19 cellular contexts compared by ENCODE assay signal in the genomic region with DNA sequence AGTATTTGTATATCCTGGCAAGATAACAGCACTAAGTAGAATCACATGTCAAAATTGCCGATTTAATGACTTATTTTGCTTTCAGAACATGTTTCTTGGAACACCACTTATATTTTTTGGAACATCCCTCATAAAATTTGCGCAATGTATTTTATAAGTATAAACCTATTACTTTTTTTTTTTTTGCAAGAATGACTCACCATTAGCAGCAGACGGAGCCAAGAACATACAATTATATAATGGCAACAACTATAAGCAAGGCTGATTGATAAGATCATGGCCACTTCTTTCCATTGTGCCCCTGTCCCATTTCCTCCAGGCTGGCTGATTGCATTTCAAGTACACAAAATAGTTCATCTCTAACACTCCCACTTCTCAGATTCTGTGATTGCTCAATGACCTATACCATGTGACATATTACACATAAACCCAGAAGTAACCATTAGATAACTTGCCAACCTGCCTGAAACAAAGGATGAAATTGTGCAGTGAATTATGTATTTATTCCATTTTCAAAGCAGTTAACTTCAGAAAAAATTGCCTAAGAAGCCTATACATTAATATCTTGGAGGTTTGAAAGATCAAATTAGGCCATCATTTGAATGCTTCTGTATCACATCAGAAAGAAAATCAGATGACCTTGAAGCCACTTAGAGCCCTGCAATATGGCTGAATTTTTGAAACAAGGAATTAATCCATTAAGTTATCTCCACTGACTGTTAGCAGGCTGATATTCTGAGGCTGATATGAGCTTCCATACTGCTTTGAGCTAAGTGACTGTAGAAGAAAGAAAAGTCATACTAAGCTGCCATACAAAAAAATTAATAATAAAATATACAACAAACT.
DNase-seq lines count a peak whose midpoint lies in the region; ATAC-seq, FAIRE-seq and TF ChIP-seq lines count a peak whose summit lies in the region.
"Had no signal": no experiment of that assay in that cellular context is flagged by ENCODE, and none has a peak within 500 bp of the region (broad histone marks: within the 10 kb centered on the region; RNA-seq: fewer than 3 reads in every experiment).

No MANE protein-coding gene starts in this region.

- no peak overlapping the region for H3K4me2 ChIP-seq in K562 (ENCODE audit: insufficient read depth, low read length)
- H3K4me2 ChIP-seq: KMS-11 had no signal

- H3K36me3 ChIP-seq in K562 (ENCODE audit: control insufficient read depth, insufficient read depth, low read length) (no peaks in the 10 kb centered on the region), pancreas (no peaks in the 10 kb centered on the region)
- H3K36me3 ChIP-seq: SJSA1 had no signal

- no peak overlapping the region for H2AFZ ChIP-seq in K562 (ENCODE audit: low read depth, low read length)

- no peaks in the 10 kb centered on the region for H3K79me2 ChIP-seq in K562 (ENCODE audit: control insufficient read depth, insufficient read depth, low read length)

- no peak for FAIRE-seq in K562 (lab: Jason Lieb, UNC)
- no peak for FAIRE-seq in pancreas (lab: Jason Lieb, UNC)
- FAIRE-seq: urothelium cell line had no signal

- POLR2A ChIA-PET in K562 (lab: Yijun Ruan, JAX), result no interaction called here

- in situ Hi-C loops in K562 (cut with MboI), result no loop called here
- in situ Hi-C loops in ACHN (cut with HindIII; ENCODE audit: low pct_ligation_motif_present, low pct_unique_long_range_greater_than_20kb, low sequenced_read_pairs), result no loop called here

- H3K9ac ChIP-seq in K562 (ENCODE audit: insufficient read depth in 1 of 2, low read depth in 2 of 2, low read length in 2 of 2), result no peak overlapping the region
- H3K9ac ChIP-seq: KMS-11 had no signal

- no peak overlapping the region for H3K27ac ChIP-seq in K562 (ENCODE audit: extremely low read depth, low read depth, low read length)
- no peak overlapping the region for H3K27ac ChIP-seq in foreskin keratinocyte
- no peak overlapping the region for H3K27ac ChIP-seq in pancreas
- H3K27ac ChIP-seq: KMS-11, SJSA1 had no signal

- intact Hi-C loops in K562 (cut with micrococcal nuclease), result no loop called here
- intact Hi-C loops in pancreas (cut with DNase I), result no loop called here

- H4K20me1 ChIP-seq in K562 (replicated peaks; ENCODE audit: control insufficient read depth, insufficient read depth, low read length), result no peaks in the 10 kb centered on the region

- no peaks in the 10 kb centered on the region for H3K9me3 Mint-ChIP-seq in stimulated activated naive CD8-positive, alpha-beta T cell treated with anti-CD3 and anti-CD28 coated beads, Interleukin-15, amount 100 ng/mL, for 72 hours
- H3K9me3 Mint-ChIP-seq: stimulated activated naive CD8-positive, alpha-beta T cell treated with anti-CD3 and anti-CD28 coated beads, Interleukin-15, Interleukin-2, amounts not matched to agents 100 ng/mL and 50 ng/mL, for 24 hours had no signal

- no peaks in the 10 kb centered on the region for H3K4me1 ChIP-seq in K562 (replicated peaks in 1 of 2; ENCODE audit: control insufficient read depth in 2 of 2, insufficient read depth in 2 of 2, low read length in 2 of 2)
- H3K4me1 ChIP-seq in foreskin keratinocyte, result no peaks in the 10 kb centered on the region
- no peaks in the 10 kb centered on the region for H3K4me1 ChIP-seq in pancreas
- H3K4me1 ChIP-seq: SJSA1 had no signal

- H3K4me1 Mint-ChIP-seq in stimulated activated naive CD8-positive, alpha-beta T cell treated with anti-CD3 and anti-CD28 coated beads, Interleukin-15, amount 100 ng/mL, for 72 hours, result no peaks in the 10 kb centered on the region

- no peak overlapping the region for H3K4me3 ChIP-seq in LNCaP clone FGC (ENCODE audit: low read depth, low read length)
- no peak overlapping the region for H3K4me3 ChIP-seq in K562
- no peak overlapping the region for H3K4me3 ChIP-seq in pancreas
- H3K4me3 ChIP-seq: SJSA1 had no signal

- no peak for TF ChIP-seq EP300 in K562 (IDR thresholded peaks at IDR 0.05; ENCODE audit: low read length)

- H3K9me1 ChIP-seq in K562 (ENCODE audit: control insufficient read depth, insufficient read depth, low read length), result no peaks in the 10 kb centered on the region

- TF ChIP-seq POLR2A in K562 (conservative IDR thresholded peaks at IDR 0.05), result no peak

- H3K27me3 ChIP-seq in K562 (ENCODE audit: control insufficient read depth in 2 of 2, insufficient read depth in 2 of 2, low read length in 2 of 2), result no peaks in the 10 kb centered on the region
- H3K27me3 ChIP-seq in foreskin keratinocyte, result no peaks in the 10 kb centered on the region
- H3K27me3 ChIP-seq in pancreas, result no peaks in the 10 kb centered on the region
- H3K27me3 ChIP-seq: SJSA1 had no signal

- H3K9me3 ChIP-seq in K562 (replicated peaks; ENCODE audit: control insufficient read depth, insufficient read depth, low read depth, low read length), result no peaks in the 10 kb centered on the region
- no peaks in the 10 kb centered on the region for H3K9me3 ChIP-seq in pancreas
- H3K9me3 ChIP-seq: SJSA1 had no signal

- CTCF ChIA-PET in K562 (lab: Yijun Ruan, JAX; ENCODE audit: low intra/inter-chr PET ratio), result no interaction called here

- no peak for ATAC-seq in K562
- peak; percentile 56 for ATAC-seq in foreskin keratinocyte
- no peak for ATAC-seq in stimulated activated naive CD8-positive, alpha-beta T cell treated with anti-CD3 and anti-CD28 coated beads, Interleukin-15, amount 100 ng/mL, for 72 hours
- ATAC-seq in pancreas, result no peak

- no TSS peak for BruUV-seq in K562 (replicated peaks; lab: Mats Ljungman, UMichigan)

- 1% methylated on average over 3 of the region's 3 CpGs for WGBS in K562 (ENCODE audit: insufficient coverage, low coverage, missing lambda C conversion rate)
- WGBS in pancreas, 2 donors, result 53 to 66% methylated on average over 3 of the region's 3 CpGs

- H3K27ac Mint-ChIP-seq in stimulated activated naive CD8-positive, alpha-beta T cell treated with anti-CD3 and anti-CD28 coated beads, Interleukin-15, amount 100 ng/mL, for 72 hours, result no peak overlapping the region
- H3K27ac Mint-ChIP-seq: stimulated activated naive CD8-positive, alpha-beta T cell treated with anti-CD3 and anti-CD28 coated beads, Interleukin-15, Interleukin-2, amounts not matched to agents 100 ng/mL and 50 ng/mL, for 24 hours had no signal

- no peak for TF ChIP-seq CTCF in AG09319 (IDR thresholded peaks at IDR 0.05; ENCODE audit: low read depth, low read length)
- TF ChIP-seq CTCF in LNCaP clone FGC (IDR thresholded peaks at IDR 0.05; ENCODE audit: control insufficient read depth, extremely low read depth, insufficient read depth), result no peak
- no peak for TF ChIP-seq CTCF in K562 (IDR thresholded peaks at IDR 0.05 in 2 of 3, conservative IDR thresholded peaks at IDR 0.05 in 1 of 3; ENCODE audit: insufficient read depth in 2 of 3, low read depth in 1 of 3, low read length in 3 of 3)
- TF ChIP-seq CTCF in foreskin keratinocyte (conservative IDR thresholded peaks at IDR 0.05), result no peak
- no peak for TF ChIP-seq CTCF in pancreas (IDR thresholded peaks at IDR 0.05)

- DNase-seq in AG09319 (ENCODE audit: extremely low read depth, low read depth) (peak; percentile 18), LNCaP clone FGC (ENCODE audit: low read depth) (peak; percentile 79), K562 (ENCODE audit: extremely low read depth in 1 of 4, low spot score in 3 of 4) (no peak), foreskin keratinocyte (peak; percentile 34 to 56), NCI-H1436 treated with DMSO at 0.1 percent for 48 hours (lab: John Stamatoyannopoulos, UW) (no peak), ACHN (no peak), pancreas (no peak)
- no peak for DNase-seq in stimulated activated naive CD8-positive, alpha-beta T cell treated with anti-CD3 and anti-CD28 coated beads, Interleukin-15, amount 100 ng/mL, for 72 hours
- DNase-seq: activated effector memory CD4-positive, alpha-beta T cell treated with Interleukin-2 at 50 U/mL for 16 hours; amniotic stem cell; effector CD8-positive, alpha-beta T cell; NCI-H187; NCI-H510A; retina; T1000 had no signal

- H3K27me3 Mint-ChIP-seq in stimulated activated naive CD8-positive, alpha-beta T cell treated with anti-CD3 and anti-CD28 coated beads, Interleukin-15, amount 100 ng/mL, for 72 hours, result no peaks in the 10 kb centered on the region

- no peak for TF ChIP-seq RAD21 in K562 (CRISPR knock-in tag; conservative IDR thresholded peaks at IDR 0.05 in 1 of 2, IDR thresholded peaks at IDR 0.05 in 1 of 2)

- no peak overlapping the region for H3K4me3 Mint-ChIP-seq in stimulated activated naive CD8-positive, alpha-beta T cell treated with anti-CD3 and anti-CD28 coated beads, Interleukin-15, amount 100 ng/mL, for 72 hours
- H3K4me3 Mint-ChIP-seq: stimulated activated naive CD8-positive, alpha-beta T cell treated with anti-CD3 and anti-CD28 coated beads, Interleukin-15, Interleukin-2, amounts not matched to agents 100 ng/mL and 50 ng/mL, for 24 hours had no signal

TF ChIP-seq in K562, 482 proteins besides CTCF, POLR2A, EP300 and RAD21:
- TF ChIP-seq SAFB2 (IDR thresholded peaks at IDR 0.05; ENCODE audit: borderline replicate concordance, low read depth, low read length, severe bottlenecking) (no peak), PHTF2 (CRISPR knock-in tag; IDR thresholded peaks at IDR 0.05) (no peak), CEBPB (tag; IDR thresholded peaks at IDR 0.05) (0 out of 2 replicates have a peak, but pooled peaks have one; percentile 12), WHSC1 (IDR thresholded peaks at IDR 0.05; ENCODE audit: low read length) (no peak)

Comparison
In these comparisons a context has a peak if more than half of its experiments do, and no peak if none do; other contexts are left out.
1. DNase-seq: peak in AG09319 (single experiment), LNCaP clone FGC (single experiment) and foreskin keratinocyte (2 of 2); none in K562 (0 of 4), NCI-H1436 treated with DMSO at 0.1 percent for 48 hours (single experiment), stimulated activated naive CD8-positive, alpha-beta T cell treated with anti-CD3 and anti-CD28 coated beads, Interleukin-15, amount 100 ng/mL, for 72 hours (0 of 2), ACHN (single experiment) and pancreas (0 of 6).